In the genomic region with DNA sequence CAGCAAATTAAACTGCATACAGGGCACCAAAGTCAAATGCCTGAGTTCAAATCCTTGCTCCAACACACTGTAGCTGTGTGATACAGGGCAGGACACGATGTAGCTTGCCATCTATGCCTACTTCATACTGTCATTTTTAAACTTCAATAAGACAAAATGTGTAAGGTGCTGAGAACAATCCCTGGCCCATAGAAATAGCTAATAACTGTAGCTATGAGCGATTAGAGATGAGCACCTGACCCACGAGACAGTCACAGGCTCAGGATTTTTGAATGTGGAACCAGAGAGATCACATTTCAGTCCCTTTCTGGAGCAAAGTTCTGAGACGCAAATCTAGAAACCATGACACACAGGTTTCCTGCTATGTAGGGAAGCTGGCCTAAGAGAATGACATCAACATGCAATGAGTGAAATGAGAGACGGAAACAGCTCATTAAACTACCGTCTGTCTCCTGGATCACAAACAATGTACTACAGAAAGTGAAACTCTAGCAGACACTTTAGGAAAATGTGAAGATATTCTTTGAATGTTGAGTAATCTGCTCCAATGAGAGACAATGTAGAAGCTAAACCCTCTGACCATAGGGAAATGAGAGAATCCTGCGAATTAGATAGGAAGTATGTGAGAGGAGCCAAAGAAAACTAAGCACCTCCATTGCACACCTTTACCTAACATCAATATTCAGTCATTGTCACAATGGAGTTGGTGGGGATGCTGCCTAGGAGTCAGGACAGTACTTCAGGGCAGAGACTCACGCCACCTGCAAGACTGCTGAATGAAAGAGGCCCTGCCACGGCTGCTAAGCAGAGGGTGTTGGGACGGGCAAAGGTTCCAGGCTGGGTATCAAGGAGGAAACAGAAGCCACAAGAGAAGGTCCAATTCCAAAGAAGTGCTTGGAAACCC, we compare ENCODE assay signal across 8 cellular contexts. TPM values are rescaled to one million over a fixed set of nuclear protein-coding genes. Genes with fewer than 3 reads are reported as not detected.
DNase-seq lines count a peak whose midpoint lies in the region; ATAC-seq, FAIRE-seq and TF ChIP-seq lines count a peak whose summit lies in the region.

No MANE protein-coding gene starts in this region.

- TF ChIP-seq CTCF in GM13976 (IDR thresholded peaks at IDR 0.05; ENCODE audit: borderline replicate concordance, control extremely low read depth, extremely low read depth, insufficient read depth, missing control alignments) = no peak
- TF ChIP-seq CTCF in foreskin keratinocyte (conservative IDR thresholded peaks at IDR 0.05) = no peak

- no peaks in the 10 kb centered on the region for H3K27me3 Mint-ChIP-seq in dendritic cell treated with granulocyte-macrophage colony-stimulating factor and Interleukin-4, amounts not matched to agents 40 ng/mL and 50 ng/mL, for 4 days

- intact Hi-C loops in dendritic cell treated with granulocyte-macrophage colony-stimulating factor and Interleukin-4, amounts not matched to agents 40 ng/mL and 50 ng/mL, for 4 days (cut with micrococcal nuclease) = no loop called here

- DNase-seq in GM13976 (ENCODE audit: low spot score) = peak; percentile 61
- DNase-seq in frontal cortex (ENCODE audit: low spot score in 2 of 2) = no peak
- DNase-seq in HT-29 (ENCODE audit: low spot score) = no peak
- no peak for DNase-seq in foreskin keratinocyte
- no peak for DNase-seq in activated CD4-positive, CD25-positive, alpha-beta regulatory T cell (lab: John Stamatoyannopoulos, UW)

- peaks cover 7% of the 10 kb centered on the region for H3K36me3 Mint-ChIP-seq in dendritic cell treated with granulocyte-macrophage colony-stimulating factor and Interleukin-4, amounts not matched to agents 40 ng/mL and 50 ng/mL, for 4 days (ENCODE audit: low read depth)

- H3K27me3 ChIP-seq in foreskin keratinocyte = no peaks in the 10 kb centered on the region

- H3K9me3 Mint-ChIP-seq in dendritic cell treated with granulocyte-macrophage colony-stimulating factor and Interleukin-4, amounts not matched to agents 40 ng/mL and 50 ng/mL, for 4 days = peaks cover 9% of the 10 kb centered on the region

- H3K4me3 Mint-ChIP-seq in dendritic cell treated with granulocyte-macrophage colony-stimulating factor and Interleukin-4, amounts not matched to agents 40 ng/mL and 50 ng/mL, for 4 days = no peak overlapping the region

- H3K4me1 ChIP-seq in foreskin keratinocyte = no peaks in the 10 kb centered on the region

- peaks cover 14% of the 10 kb centered on the region for H3K4me1 Mint-ChIP-seq in dendritic cell treated with granulocyte-macrophage colony-stimulating factor and Interleukin-4, amounts not matched to agents 40 ng/mL and 50 ng/mL, for 4 days (ENCODE audit: low read depth)

- no peak overlapping the region for H3K27ac ChIP-seq in foreskin keratinocyte

- peak overlapping the region; percentile 40 for H3K27ac Mint-ChIP-seq in dendritic cell treated with granulocyte-macrophage colony-stimulating factor and Interleukin-4, amounts not matched to agents 40 ng/mL and 50 ng/mL, for 4 days

- FAIRE-seq in frontal cortex (lab: Jason Lieb, UNC) = no peak

- in situ Hi-C loops in GM13976 (cut with MboI; ENCODE audit: low sequenced_read_pairs, unreplicated experiment) = no loop called here

- ATAC-seq in GM21515 (IDR thresholded peaks at IDR 0.05; ENCODE audit: unreplicated experiment) (peak; percentile 70), HG03571 (IDR thresholded peaks at IDR 0.05; ENCODE audit: unreplicated experiment) (peak; percentile 51), foreskin keratinocyte (no peak)

RNA-seq across cellular contexts. Expression of a gene that starts 25.5 kb away (rescaled TPM):
- total RNA-seq in frontal cortex = 7.7 TPM
- 0.68 and 2.3 TPM in 2 replicates for total RNA-seq in HT-29 (2014; rRNA removed; shearing (Covaris generic))
- total RNA-seq in foreskin keratinocyte = 7.8 and 8.3 TPM in 2 replicates
- 1.8 and 2.3 TPM in 2 replicates for polyA plus RNA-seq in foreskin keratinocyte
